Comparison of ENCODE assay signal across 6 cellular contexts in the genomic region with DNA sequence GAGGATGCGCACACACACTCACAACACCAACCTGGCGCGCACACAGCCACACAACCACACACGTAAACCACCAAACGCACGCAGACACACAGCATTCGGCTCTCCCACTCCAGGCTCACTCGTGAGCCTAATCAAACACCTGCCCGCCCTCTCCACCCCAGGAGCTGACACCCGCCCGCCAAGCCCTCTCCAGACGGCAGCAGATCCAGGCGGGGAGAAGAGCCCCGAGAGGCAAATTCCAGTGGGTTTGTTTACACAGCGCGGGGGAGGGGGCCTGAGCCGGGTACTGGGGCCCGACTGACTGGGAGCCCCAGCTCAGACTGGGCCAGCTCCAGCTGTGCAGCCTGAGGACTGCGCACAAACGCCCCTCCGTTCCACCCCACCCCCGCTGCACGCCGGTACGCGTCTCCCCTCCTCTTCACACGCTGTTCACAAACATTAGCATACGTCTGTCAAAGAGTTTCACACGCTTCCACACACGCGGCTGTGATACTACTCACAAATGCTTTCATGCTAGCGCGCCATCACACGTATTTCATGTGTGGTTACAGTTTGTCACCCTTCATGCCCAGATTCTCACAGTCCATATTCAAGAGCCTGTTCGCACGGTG. TPM values are rescaled to one million over a fixed set of nuclear protein-coding genes. Genes with fewer than 3 reads are reported as not detected.
DNase-seq lines count a peak whose midpoint lies in the region; ATAC-seq and TF ChIP-seq lines count a peak whose summit lies in the region.

No MANE protein-coding gene starts in this region.

- WGBS in heart right ventricle, 2 donors: 4 to 5% methylated on average over 36 of the region's 36 CpGs

- no peak overlapping the region for H3K27ac Mint-ChIP-seq in activated CD8-positive, alpha-beta T cell treated with anti-CD3 and anti-CD28 coated beads, Interleukin-2, amount 10 ng/mL, durations not matched to agents 7 days and 5 days

- peak; percentile 43 for ATAC-seq in activated CD8-positive, alpha-beta T cell treated with anti-CD3 and anti-CD28 coated beads, Interleukin-2, amount 10 ng/mL, durations not matched to agents 7 days and 5 days
- ATAC-seq in heart right ventricle (peak in 7 of 8 donors; percentile 0 to 15 (median 2)), HG02798 (IDR thresholded peaks at IDR 0.05; ENCODE audit: poor library complexity, unreplicated experiment) (no peak), HG03025 (IDR thresholded peaks at IDR 0.05; ENCODE audit: low FRiP score, unreplicated experiment) (no peak)

- peaks cover 13 to 66% (median 52%) of the 10 kb centered on the region in 9 donors for H3K4me1 ChIP-seq in heart right ventricle

- peak overlapping the region; percentile 47 to 93 (median 79) for H3K4me3 ChIP-seq in heart right ventricle

- TF ChIP-seq CTCF in heart right ventricle (IDR thresholded peaks at IDR 0.05): peak in 2 of 9 donors; percentile 25 to 29

- CTCF ChIA-PET in activated CD8-positive, alpha-beta T cell treated with anti-CD3 and anti-CD28 coated beads, Interleukin-2, amount 10 ng/mL, durations not matched to agents 7 days and 5 days (lab: Charles Lee): interaction anchor here (1.3 to 2.9 kb wide), 2 partner anchors 35 to 41 kb away, joined by 4 to 12 read pairs; no protein-coding TSS in a partner anchor

- H3K9me3 Mint-ChIP-seq in activated CD8-positive, alpha-beta T cell treated with anti-CD3 and anti-CD28 coated beads, Interleukin-2, amount 10 ng/mL, durations not matched to agents 7 days and 5 days (ENCODE audit: insufficient read depth): no peaks in the 10 kb centered on the region

- peaks cover 0 to 10% (median 6%) of the 10 kb centered on the region in 9 donors for H3K36me3 ChIP-seq in heart right ventricle

- peaks cover 52% of the 10 kb centered on the region for H3K27me3 Mint-ChIP-seq in activated CD8-positive, alpha-beta T cell treated with anti-CD3 and anti-CD28 coated beads, Interleukin-2, amount 10 ng/mL, durations not matched to agents 7 days and 5 days (ENCODE audit: low read depth)

- H3K27me3 ChIP-seq in heart right ventricle: peaks cover 0 to 55% (median 0%) of the 10 kb centered on the region in 7 donors

- POLR2A ChIA-PET in activated CD8-positive, alpha-beta T cell treated with anti-CD3 and anti-CD28 coated beads, Interleukin-2, amount 10 ng/mL, durations not matched to agents 7 days and 5 days (lab: Charles Lee): no interaction called here

- peak overlapping the region; percentile 81 to 99 (median 94) for H3K27ac ChIP-seq in heart right ventricle

- DNase-seq in Kasumi-1 (lab: John Stamatoyannopoulos, UW): peak; percentile 21 to 23
- DNase-seq in activated CD8-positive, alpha-beta T cell treated with anti-CD3 and anti-CD28 coated beads, Interleukin-2, amount 10 ng/mL, durations not matched to agents 7 days and 5 days: peak; percentile 43
- peak; percentile 23 to 29 for DNase-seq in heart right ventricle
- DNase-seq in stimulated activated CD4-positive, alpha-beta T cell treated with anti-CD3 and anti-CD28 coated beads, Interleukin-1b, Interleukin-23, amount 100 ng/mL, for 48 hours: peak; percentile 38

- H3K36me3 Mint-ChIP-seq in activated CD8-positive, alpha-beta T cell treated with anti-CD3 and anti-CD28 coated beads, Interleukin-2, amount 10 ng/mL, durations not matched to agents 7 days and 5 days (ENCODE audit: low read depth): no peaks in the 10 kb centered on the region

- no peaks in the 10 kb centered on the region for H3K9me3 ChIP-seq in heart right ventricle

- intact Hi-C loops in heart right ventricle (cut with DNase I): loop anchor here in 6 of 10 donors (5.0 kb wide), 2 partner anchors 34 to 41 kb away; no protein-coding TSS in a partner anchor

- H3K4me1 Mint-ChIP-seq in activated CD8-positive, alpha-beta T cell treated with anti-CD3 and anti-CD28 coated beads, Interleukin-2, amount 10 ng/mL, durations not matched to agents 7 days and 5 days (ENCODE audit: low read depth): peaks cover 30% of the 10 kb centered on the region

- peak overlapping the region; percentile 68 for H3K4me3 Mint-ChIP-seq in activated CD8-positive, alpha-beta T cell treated with anti-CD3 and anti-CD28 coated beads, Interleukin-2, amount 10 ng/mL, durations not matched to agents 7 days and 5 days

RNA-seq across cellular contexts. Expression of a gene that starts 1.1 kb away (rescaled TPM):
- total RNA-seq in activated CD8-positive, alpha-beta T cell treated with anti-CD3 and anti-CD28 coated beads, Interleukin-2, amount 10 ng/mL, durations not matched to agents 7 days and 5 days: not detected
- 10 to 100 TPM; 28.9 to 50.0 (median 35.6) TPM for total RNA-seq in heart right ventricle
- 100 to 1,000 TPM in 1 of 2 donors, 10 to 100 TPM in 1; 44.2 to 104 TPM for polyA plus RNA-seq in heart right ventricle

RNA-seq across cellular contexts. Expression of a gene that starts 9.1 kb away (rescaled TPM):
- 10 to 100 TPM; 37.5 to 38.9 TPM for total RNA-seq in activated CD8-positive, alpha-beta T cell treated with anti-CD3 and anti-CD28 coated beads, Interleukin-2, amount 10 ng/mL, durations not matched to agents 7 days and 5 days
- total RNA-seq in heart right ventricle: 10 to 100 TPM in 2 of 10 donors, 1 to 10 TPM in 8; 5.5 to 16.8 (median 7.9) TPM
- 10 to 100 TPM; 23.2 to 33.7 TPM for polyA plus RNA-seq in heart right ventricle

RNA-seq across cellular contexts. Expression of a gene that starts 13.7 kb away (rescaled TPM):
- total RNA-seq in activated CD8-positive, alpha-beta T cell treated with anti-CD3 and anti-CD28 coated beads, Interleukin-2, amount 10 ng/mL, durations not matched to agents 7 days and 5 days: 10 to 100 TPM; 53.2 to 57.7 TPM
- total RNA-seq in heart right ventricle: 10 to 100 TPM; 48.2 to 70.9 (median 53.4) TPM
- 100 to 1,000 TPM; 144 to 304 TPM for polyA plus RNA-seq in heart right ventricle

RNA-seq across cellular contexts. Expression of a gene that starts 46.5 kb away (rescaled TPM):
- total RNA-seq in activated CD8-positive, alpha-beta T cell treated with anti-CD3 and anti-CD28 coated beads, Interleukin-2, amount 10 ng/mL, durations not matched to agents 7 days and 5 days: 100 to 1,000 TPM; 170 to 190 TPM
- total RNA-seq in heart right ventricle: 100 to 1,000 TPM in 9 of 10 donors, 10 to 100 TPM in 1; 96.1 to 173 (median 114) TPM
- 100 to 1,000 TPM; 302 to 355 TPM for polyA plus RNA-seq in heart right ventricle

RNA-seq across cellular contexts. Expression of a gene that starts 47.0 kb away (rescaled TPM):
- total RNA-seq in activated CD8-positive, alpha-beta T cell treated with anti-CD3 and anti-CD28 coated beads, Interleukin-2, amount 10 ng/mL, durations not matched to agents 7 days and 5 days: 10 to 100 TPM; 14.6 TPM
- under 1 TPM in 2 of 10 donors, not detected in 8; 0.10 to 0.35 TPM for total RNA-seq in heart right ventricle
- under 1 TPM; 0.04 to 0.07 TPM for polyA plus RNA-seq in heart right ventricle

Comparison
In these comparisons a context has a peak if more than half of its experiments do, and no peak if none do; other contexts are left out.
1. ATAC-seq: peak in activated CD8-positive, alpha-beta T cell treated with anti-CD3 and anti-CD28 coated beads, Interleukin-2, amount 10 ng/mL, durations not matched to agents 7 days and 5 days (single experiment) and heart right ventricle (7 of 8); none in HG02798 (single experiment) and HG03025 (single experiment).
2. RNA of a gene that starts 1.1 kb away (total RNA-seq): 28.9 to 50.0 TPM in heart right ventricle; not detected in activated CD8-positive, alpha-beta T cell treated with anti-CD3 and anti-CD28 coated beads, Interleukin-2, amount 10 ng/mL, durations not matched to agents 7 days and 5 days; every median in the first group is over 10 times any median in the second.
3. Peak in every context shown above with its lines, with median percentiles within 50 percentile points of each other: DNase-seq.